ENCODE assay signal across 1 cellular context in genomic region chr6:131063028-131063763, GRCh38.
TF ChIP-seq lines count a peak whose summit lies in the region.

TSS of gene EPB41L2 (minus strand) at chr6:131063245. CDS start at chr6:130956485, 106,760 bp downstream.

TF ChIP-seq in WTC11, 78 proteins besides CTCF, POLR2A, EP300 and RAD21 (continued from another document and continues in another):
- no peak for TF ChIP-seq NR2C2 (CRISPR knock-in tag; IDR thresholded peaks at IDR 0.05)
- TF ChIP-seq E2F1 (CRISPR knock-in tag; IDR thresholded peaks at IDR 0.05), result no peak
- TF ChIP-seq USF1 (CRISPR knock-in tag; IDR thresholded peaks at IDR 0.05), result no peak
- no peak for TF ChIP-seq PRDM15 (CRISPR knock-in tag; IDR thresholded peaks at IDR 0.05)
- no peak; the same call in 1 of the 2 replicates for TF ChIP-seq HMGXB4 (CRISPR knock-in tag; IDR thresholded peaks at IDR 0.05)
- no peak for TF ChIP-seq NFATC4 (CRISPR knock-in tag; IDR thresholded peaks at IDR 0.05)
- TF ChIP-seq CDX4 (CRISPR knock-in tag; IDR thresholded peaks at IDR 0.05; ENCODE audit: borderline replicate concordance), result no peak
- no peak for TF ChIP-seq ZNF317 (CRISPR knock-in tag; IDR thresholded peaks at IDR 0.05; ENCODE audit: borderline replicate concordance, low read depth)
- TF ChIP-seq ETV6 (CRISPR knock-in tag; IDR thresholded peaks at IDR 0.05), result no peak
- no peak for TF ChIP-seq ZNF396 (CRISPR knock-in tag; IDR thresholded peaks at IDR 0.05; ENCODE audit: borderline replicate concordance)
- TF ChIP-seq ELF4 (CRISPR knock-in tag; IDR thresholded peaks at IDR 0.05; ENCODE audit: low read depth), result no peak
- TF ChIP-seq NR1H2 (CRISPR knock-in tag; IDR thresholded peaks at IDR 0.05), result no peak
- TF ChIP-seq ATF2 (CRISPR knock-in tag; IDR thresholded peaks at IDR 0.05; ENCODE audit: borderline replicate concordance, low read depth), result no peak
- no peak for TF ChIP-seq AFF4 (CRISPR knock-in tag; IDR thresholded peaks at IDR 0.05; ENCODE audit: borderline replicate concordance)
- no peak for TF ChIP-seq ATF6 (CRISPR knock-in tag; IDR thresholded peaks at IDR 0.05)
- 0 out of 2 replicates have a peak, but pooled peaks have one; percentile 33 for TF ChIP-seq MAX (CRISPR knock-in tag; IDR thresholded peaks at IDR 0.05)
- no peak for TF ChIP-seq KAT7 (CRISPR knock-in tag; IDR thresholded peaks at IDR 0.05; ENCODE audit: borderline replicate concordance)
- TF ChIP-seq NR3C1 (CRISPR knock-in tag; conservative IDR thresholded peaks at IDR 0.05; ENCODE audit: low read depth), result no peak
- no peak for TF ChIP-seq ESRRA (CRISPR knock-in tag; IDR thresholded peaks at IDR 0.05; ENCODE audit: borderline replicate concordance)
- TF ChIP-seq ZBTB43 (CRISPR knock-in tag; IDR thresholded peaks at IDR 0.05), result no peak
- no peak for TF ChIP-seq ATF3 (CRISPR knock-in tag; conservative IDR thresholded peaks at IDR 0.05)
- TF ChIP-seq ZNF232 (CRISPR knock-in tag; IDR thresholded peaks at IDR 0.05), result no peak
- TF ChIP-seq FOXP1 (CRISPR knock-in tag; IDR thresholded peaks at IDR 0.05; ENCODE audit: borderline replicate concordance), result peak; percentile 6; the same call in 1 of the 2 replicates
- TF ChIP-seq TP53 (CRISPR knock-in tag; IDR thresholded peaks at IDR 0.05), result 0 out of 2 replicates have a peak, but pooled peaks have one; percentile 57
- peak; percentile 61; the same call in 1 of the 2 replicates for TF ChIP-seq MYBL2 (CRISPR knock-in tag; IDR thresholded peaks at IDR 0.05)
- TF ChIP-seq PREB (CRISPR knock-in tag; IDR thresholded peaks at IDR 0.05; ENCODE audit: borderline replicate concordance), result no peak
- no peak for TF ChIP-seq MXD4 (CRISPR knock-in tag; IDR thresholded peaks at IDR 0.05; ENCODE audit: borderline replicate concordance)
- TF ChIP-seq E2F5 (CRISPR knock-in tag; IDR thresholded peaks at IDR 0.05), result peak; percentile 42; the same call in 1 of the 2 replicates
- TF ChIP-seq USF2 (CRISPR knock-in tag; IDR thresholded peaks at IDR 0.05), result no peak
- no peak; the same call in 1 of the 2 replicates for TF ChIP-seq TEAD1 (CRISPR knock-in tag; IDR thresholded peaks at IDR 0.05)
